In genomic region chr10:28532509-28533314, GRCh38 we compare ENCODE assay signal across 8 cellular contexts. TPM values are rescaled to one million over a fixed set of nuclear protein-coding genes. Genes with fewer than 3 reads are reported as not detected.
DNase-seq lines count a peak whose midpoint lies in the region; ATAC-seq and TF ChIP-seq lines count a peak whose summit lies in the region.

Gene WAC, plus strand, starts transcription at chr10:28533118. Its CDS starts 462 bp downstream, at chr10:28533580.

- H3K27ac ChIP-seq in cardiac muscle cell = peak within 1 kb of the TSS; percentile 99
- H3K27ac ChIP-seq in trophoblast cell (ENCODE audit: low read depth, low read length) = peak within 1 kb of the TSS; percentile 94
- peak within 1 kb of the TSS; percentile 97 to 99 (median 98) for H3K27ac ChIP-seq in transverse colon

- peak within 1 kb of the TSS; percentile 92 for H3K4me3 Mint-ChIP-seq in activated naive CD8-positive, alpha-beta T cell treated with anti-CD3 and anti-CD28 coated beads, Interleukin-2, amount 50 U/mL, for 24 hours

- no peaks in the 10 kb centered on the region for H3K27me3 Mint-ChIP-seq in activated naive CD8-positive, alpha-beta T cell treated with anti-CD3 and anti-CD28 coated beads, Interleukin-2, amount 50 U/mL, for 24 hours

- H3K9ac ChIP-seq in trophoblast cell (ENCODE audit: low read length) = peak within 1 kb of the TSS; percentile 100

- WGBS in trophoblast cell (ENCODE audit: extremely low coverage, insufficient coverage, insufficient read length) = no CpG with 5 or more reads among the region's 98 CpGs
- WGBS in transverse colon (ENCODE audit: low coverage in 1 of 2), 2 donors = 0 to 1% methylated on average over 3 to 48 of the region's 98 CpGs

- ATAC-seq in HG02759 (IDR thresholded peaks at IDR 0.05; ENCODE audit: unreplicated experiment) = peak; percentile 83
- ATAC-seq in activated naive CD8-positive, alpha-beta T cell treated with anti-CD3 and anti-CD28 coated beads, Interleukin-2, amount 50 U/mL, for 24 hours = peak; percentile 88

- peaks cover 2% of the 10 kb centered on the region for H3K9me3 Mint-ChIP-seq in activated naive CD8-positive, alpha-beta T cell treated with anti-CD3 and anti-CD28 coated beads, Interleukin-2, amount 50 U/mL, for 24 hours

- H3K4ac ChIP-seq in trophoblast cell (ENCODE audit: low read depth, low read length) = peak within 1 kb of the TSS; percentile 99

- H3K4me3 ChIP-seq in GM12864 (ENCODE audit: low read depth, low read length) = peak within 1 kb of the TSS; percentile 58
- peak within 1 kb of the TSS; percentile 79 for H3K4me3 ChIP-seq in cardiac muscle cell
- peak within 1 kb of the TSS; percentile 98 for H3K4me3 ChIP-seq in trophoblast cell (ENCODE audit: low read depth, low read length)
- H3K4me3 ChIP-seq in transverse colon = peak within 1 kb of the TSS; percentile 65 to 99 (median 90)

- H3K27ac Mint-ChIP-seq in activated naive CD8-positive, alpha-beta T cell treated with anti-CD3 and anti-CD28 coated beads, Interleukin-2, amount 50 U/mL, for 24 hours = peak within 1 kb of the TSS; percentile 99

- intact Hi-C loops in transverse colon (cut with DNase I; ENCODE audit: low total_unique reads) = no loop called here

- no peaks in the 10 kb centered on the region for H3K9me3 ChIP-seq in cardiac muscle cell (ENCODE audit: low read depth)
- H3K9me3 ChIP-seq in trophoblast cell (ENCODE audit: insufficient read depth, low read depth, low read length) = no peaks in the 10 kb centered on the region
- H3K9me3 ChIP-seq in transverse colon = no peaks in the 10 kb centered on the region

- peak within 1 kb of the TSS; percentile 100 for H3K14ac ChIP-seq in trophoblast cell (ENCODE audit: low read length)

- peak within 1 kb of the TSS; percentile 76 for H2AK5ac ChIP-seq in trophoblast cell (ENCODE audit: low read length)

- peak within 1 kb of the TSS; percentile 88 for H4K12ac ChIP-seq in trophoblast cell (ENCODE audit: low read depth, low read length)

- no peak for TF ChIP-seq EP300 in transverse colon (IDR thresholded peaks at IDR 0.05; ENCODE audit: low read depth)

- peak within 1 kb of the TSS; percentile 86 for H2BK120ac ChIP-seq in trophoblast cell (ENCODE audit: insufficient read depth, low read length, poor library complexity)

- peak within 1 kb of the TSS; percentile 94 for H4K8ac ChIP-seq in trophoblast cell (ENCODE audit: low read depth, low read length)

- H3K4me2 ChIP-seq in trophoblast cell (ENCODE audit: low read length) = peak within 1 kb of the TSS; percentile 86

- no peak within 1 kb of the TSS for H3K23ac ChIP-seq in trophoblast cell (ENCODE audit: low read length)

- H3K36me3 ChIP-seq in cardiac muscle cell (peaks cover 26% of the 10 kb centered on the region), trophoblast cell (ENCODE audit: control insufficient read depth in 1 of 2, insufficient read depth in 2 of 2, low read length in 2 of 2) (peaks cover 4 to 9% of the 10 kb centered on the region in 2 experiments), transverse colon (peaks cover 0 to 23% (median 10%) of the 10 kb centered on the region in 4 donors)

- in situ Hi-C loops in transverse colon (cut with MboI; ENCODE audit: low pct_ligation_motif_present in 1 of 4, low pct_unique_long_range_greater_than_20kb in 1 of 4, low sequenced_read_pairs in 3 of 4) = loop anchor here in 2 of 4 donors (25.0 kb wide), 2 partner anchors 95 to 1020 kb away; partner anchors contain the start of gene RAB18 (in 1 of the 2)

- H3K18ac ChIP-seq in trophoblast cell (ENCODE audit: low read length) = peak within 1 kb of the TSS; percentile 100

- H3K27me3 ChIP-seq in cardiac muscle cell = no peaks in the 10 kb centered on the region
- no peaks in the 10 kb centered on the region for H3K27me3 ChIP-seq in trophoblast cell (ENCODE audit: insufficient read depth, low read length)
- no peaks in the 10 kb centered on the region for H3K27me3 ChIP-seq in transverse colon

- H2AFZ ChIP-seq in trophoblast cell (ENCODE audit: insufficient read depth, low read length, poor library complexity) = peak within 1 kb of the TSS; percentile 86

- H2BK5ac ChIP-seq in trophoblast cell (ENCODE audit: low read depth, low read length, poor library complexity) = peak within 1 kb of the TSS; percentile 96

- DNase-seq in GM12864 (ENCODE audit: low read depth) = peak; percentile 73
- DNase-seq in NCI-H1417 (lab: John Stamatoyannopoulos, UW) = peak; percentile 80 to 96 (median 94)
- peak; percentile 94 to 97 for DNase-seq in SW 1271 (lab: John Stamatoyannopoulos, UW)
- peak; percentile 96 for DNase-seq in activated naive CD8-positive, alpha-beta T cell treated with anti-CD3 and anti-CD28 coated beads, Interleukin-2, amount 50 U/mL, for 24 hours
- DNase-seq in cardiac muscle cell (ENCODE audit: low read depth in 1 of 2, low spot score in 1 of 2) = peak; percentile 95 to 96
- DNase-seq in trophoblast cell = peak; percentile 91 to 97
- DNase-seq in transverse colon = peak; percentile 97

- peaks cover 50% of the 10 kb centered on the region for H3K36me3 Mint-ChIP-seq in activated naive CD8-positive, alpha-beta T cell treated with anti-CD3 and anti-CD28 coated beads, Interleukin-2, amount 50 U/mL, for 24 hours (ENCODE audit: low read depth)

- no peak within 1 kb of the TSS for H2BK12ac ChIP-seq in trophoblast cell (ENCODE audit: low read length)

- TF ChIP-seq CTCF in GM12864 (IDR thresholded peaks at IDR 0.05; ENCODE audit: low read depth, low read length, missing control alignments) (no peak), cardiac muscle cell (IDR thresholded peaks at IDR 0.05; ENCODE audit: low read depth, low read length) (no peak), transverse colon (IDR thresholded peaks at IDR 0.05) (peak in 1 of 5 experiments; percentile 40)

- peaks cover 24% of the 10 kb centered on the region for H3K4me1 ChIP-seq in cardiac muscle cell (ENCODE audit: low read depth)
- no peaks in the 10 kb centered on the region for H3K4me1 ChIP-seq in trophoblast cell (ENCODE audit: control insufficient read depth in 1 of 2, insufficient read depth in 2 of 2, low read length in 2 of 2)
- H3K4me1 ChIP-seq in transverse colon = peaks cover 4 to 45% (median 25%) of the 10 kb centered on the region in 4 donors

- H3K79me1 ChIP-seq in trophoblast cell (ENCODE audit: low read length) = peaks cover 23% of the 10 kb centered on the region

- H4K91ac ChIP-seq in trophoblast cell (ENCODE audit: low read depth, low read length) = peak within 1 kb of the TSS; percentile 94

- H3K4me1 Mint-ChIP-seq in activated naive CD8-positive, alpha-beta T cell treated with anti-CD3 and anti-CD28 coated beads, Interleukin-2, amount 50 U/mL, for 24 hours = peaks cover 60% of the 10 kb centered on the region

- H3K79me2 ChIP-seq in trophoblast cell (ENCODE audit: control insufficient read depth, insufficient read depth, low read length, poor library complexity) = peaks cover 23% of the 10 kb centered on the region

- TF ChIP-seq POLR2A in transverse colon (IDR thresholded peaks at IDR 0.05) = peak; percentile 90

RNA-seq across cellular contexts. Expression of gene WAC, which starts in this region (rescaled TPM):
- total RNA-seq in cardiac muscle cell = 113 and 141 TPM in 2 replicates
- polyA plus RNA-seq in cardiac muscle cell = 72.2 and 109 TPM in 2 replicates
- polyA plus RNA-seq in trophoblast cell (2013) = 143 and 144 TPM in 2 replicates
- 100 to 1,000 TPM in 1 of 4 donors, 10 to 100 TPM in 3; 66.6 to 102 (median 78.9) TPM for total RNA-seq in transverse colon

Comparison
In these comparisons a context has a peak if more than half of its experiments do, and no peak if none do; other contexts are left out.
1. Peak in every context shown above with its lines: DNase-seq, ATAC-seq, H3K4me3 ChIP-seq and H3K27ac ChIP-seq.